ENCODE assay signal across 10 cellular contexts in the genomic region with DNA sequence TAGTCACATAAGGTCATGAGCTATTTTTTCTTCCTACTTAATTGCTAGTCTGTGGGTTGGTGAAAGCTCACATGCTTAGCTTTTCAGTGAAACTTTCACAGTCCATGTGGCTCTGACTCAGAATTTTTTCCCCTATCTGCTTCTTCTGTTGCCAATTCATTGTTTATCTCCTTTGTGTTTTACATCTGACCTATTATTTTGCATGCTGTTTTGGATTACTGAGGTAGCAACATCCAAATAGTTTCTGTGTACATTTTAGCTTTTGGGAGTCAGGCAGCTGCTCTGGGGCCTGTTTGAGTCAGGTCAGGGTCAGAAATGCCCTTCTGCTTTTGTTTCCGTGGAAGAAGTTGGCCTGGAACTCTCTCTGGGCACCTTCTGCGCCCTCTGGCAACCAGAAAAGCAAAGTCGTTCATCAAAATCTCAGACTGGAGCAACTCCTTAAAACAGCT. TPM values are rescaled to one million over a fixed set of nuclear protein-coding genes. Genes with fewer than 3 reads are reported as not detected.
DNase-seq lines count a peak whose midpoint lies in the region; ATAC-seq and TF ChIP-seq lines count a peak whose summit lies in the region.
"Had no signal": no experiment of that assay in that cellular context is flagged by ENCODE, and none has a peak within 500 bp of the region (broad histone marks: within the 10 kb centered on the region; RNA-seq: fewer than 3 reads in every experiment).

No MANE protein-coding gene starts in this region.

- H3K36me3 ChIP-seq in colonic mucosa = no peaks in the 10 kb centered on the region

- DNase-seq in GM04503 (ENCODE audit: low read depth) = peak; percentile 87
- no peak for DNase-seq in chondrocyte (ENCODE audit: low spot score)
- DNase-seq in non-pigmented ciliary epithelial cell (ENCODE audit: low read depth) = peak; percentile 38
- no peak for DNase-seq in occipital lobe (lab: John Stamatoyannopoulos, UW)
- DNase-seq in T-cell = no peak
- no peak for DNase-seq in colonic mucosa
- DNase-seq: activated CD4-positive, CD25-positive, alpha-beta regulatory T cell treated with anti-CD3 and anti-CD28 coated beads, Interleukin-2, amount 50 U/mL, for 72 hours had no signal

- H3K4me3 Mint-ChIP-seq in chondrocyte (ENCODE audit: unreplicated experiment) = no peak overlapping the region
- no peak overlapping the region for H3K4me3 Mint-ChIP-seq in T-cell
- H3K4me3 Mint-ChIP-seq: memory B cell had no signal

- TF ChIP-seq CTCF in chondrocyte (IDR thresholded peaks at IDR 0.05) = no peak
- TF ChIP-seq CTCF in colonic mucosa (IDR thresholded peaks at IDR 0.05) = no peak

- H3K27me3 Mint-ChIP-seq in chondrocyte (ENCODE audit: low read depth) (no peaks in the 10 kb centered on the region), T-cell (peaks cover 7 to 16% of the 10 kb centered on the region in 2 donors)

- POLR2A ChIA-PET in T-cell (lab: Charles Lee) = no interaction called here

- H3K9ac ChIP-seq in colonic mucosa (ENCODE audit: low read depth in 2 of 2, low read length in 2 of 2) = no peak overlapping the region

- H3K27me3 ChIP-seq in colonic mucosa = no peaks in the 10 kb centered on the region

- peaks cover 6% of the 10 kb centered on the region for H3K36me3 Mint-ChIP-seq in chondrocyte (ENCODE audit: low read depth)
- H3K36me3 Mint-ChIP-seq in T-cell = no peaks in the 10 kb centered on the region
- H3K36me3 Mint-ChIP-seq: memory B cell had no signal

- peak overlapping the region; percentile 92 for H3K27ac Mint-ChIP-seq in chondrocyte (ENCODE audit: unreplicated experiment)
- H3K27ac Mint-ChIP-seq in T-cell = no peak overlapping the region
- H3K27ac Mint-ChIP-seq: memory B cell had no signal

- H3K9me3 Mint-ChIP-seq in chondrocyte (ENCODE audit: low read depth) (peaks cover 2% of the 10 kb centered on the region), T-cell (peaks cover 0 to 7% (median 4%) of the 10 kb centered on the region in 3 donors)

- no peak overlapping the region for H3K27ac ChIP-seq in colonic mucosa

- CTCF ChIA-PET in T-cell (lab: Charles Lee) = no interaction called here

- H3K4me3 ChIP-seq in colonic mucosa = no peak overlapping the region

- H3K4me1 Mint-ChIP-seq in chondrocyte (ENCODE audit: low read depth) (peaks cover 93% of the 10 kb centered on the region), T-cell (no peaks in the 10 kb centered on the region)
- H3K4me1 Mint-ChIP-seq: memory B cell had no signal

- no peaks in the 10 kb centered on the region for H3K9me3 ChIP-seq in colonic mucosa

- intact Hi-C loops in colonic mucosa (cut with DNase I) = no loop called here

- peak; percentile 51 for ATAC-seq in HG03159 (IDR thresholded peaks at IDR 0.05; ENCODE audit: unreplicated experiment)
- no peak for ATAC-seq in HG03571 (IDR thresholded peaks at IDR 0.05; ENCODE audit: unreplicated experiment)
- no peak for ATAC-seq in T-cell (replicated peaks in 1 of 4)

- H3K4me1 ChIP-seq in colonic mucosa = peaks cover 9% of the 10 kb centered on the region

RNA-seq across cellular contexts. Expression of a gene that starts 40.0 kb away (rescaled TPM):
- total RNA-seq in chondrocyte (75.2 to 131 TPM (median 123 TPM) in 3 replicates), occipital lobe (2.5 TPM), T-cell (1 to 10 TPM in 1 of 5 donors, under 1 TPM in 3, not detected in 1; 0.15 to 2.0 (median 0.33) TPM), colonic mucosa (1 to 10 TPM; 5.1 to 6.8 TPM)

Comparison
In these comparisons a context has a peak if more than half of its experiments do, and no peak if none do; other contexts are left out.
1. DNase-seq: peak in GM04503 (single experiment) and non-pigmented ciliary epithelial cell (single experiment); none in chondrocyte (single experiment), occipital lobe (single experiment), T-cell (0 of 34) and colonic mucosa (single experiment).